ENCODE assay signal across 2 cellular contexts in genomic region chr18:43933177-43933576, GRCh38.
TF ChIP-seq lines count a peak whose summit lies in the region.

No MANE protein-coding gene starts in this region.

TF ChIP-seq in IMR-90, 13 proteins besides CTCF, POLR2A, EP300 and RAD21:
- no peak for TF ChIP-seq FOS (IDR thresholded peaks at IDR 0.05; ENCODE audit: low read depth, low read length)
TF ChIP-seq in IMR-90: peak in this region for 0.

TF ChIP-seq in H1, 55 proteins besides CTCF, POLR2A, EP300 and RAD21:
- TF ChIP-seq CBX8 (IDR thresholded peaks at IDR 0.05; ENCODE audit: borderline replicate concordance, low read depth, low read length): no peak
- TF ChIP-seq CHD2 (IDR thresholded peaks at IDR 0.05; ENCODE audit: low read length): no peak
TF ChIP-seq in H1: peak in this region for 0.
